In genomic region chr4:185456131-185456530, GRCh38 we compare ENCODE assay signal across 9 cellular contexts. TPM values are rescaled to one million over a fixed set of nuclear protein-coding genes. Genes with fewer than 3 reads are reported as not detected.
"Had no signal": no experiment of that assay in that cellular context is flagged by ENCODE, and none has a peak within 500 bp of the region (broad histone marks: within the 10 kb centered on the region; RNA-seq: fewer than 3 reads in every experiment).

No MANE protein-coding gene starts in this region.

- H3K4me3 ChIP-seq: GM23338 had no signal

- FAIRE-seq: H1, H54, HTR-8/SVneo had no signal

- ATAC-seq: GM23338 had no signal

- H3K4me1 Mint-ChIP-seq: IgD-negative memory B cell had no signal

- H3K9me3 Mint-ChIP-seq: GM23338, H9, IgD-negative memory B cell had no signal

- H3K4me3 Mint-ChIP-seq: GM23338, H9, IgD-negative memory B cell had no signal

- H3K27ac Mint-ChIP-seq: GM23338, H9, IgD-negative memory B cell had no signal

- H2AFZ ChIP-seq: GM23338 had no signal

- DNase-seq: H9, HCEC 1CT, KBM-7 had no signal

- H3K4me2 ChIP-seq: GM23338 had no signal

RNA-seq across cellular contexts. Expression of gene CCDC110, which starts 15.4 kb away (rescaled TPM):
- total RNA-seq: HT-29 had no signal
